9 cellular contexts compared by ENCODE assay signal in genomic region chr5:146878471-146879172, GRCh38. TPM values are rescaled to one million over a fixed set of nuclear protein-coding genes. Genes with fewer than 3 reads are reported as not detected.
DNase-seq lines count a peak whose midpoint lies in the region; ATAC-seq and TF ChIP-seq lines count a peak whose summit lies in the region.
"Had no signal": no experiment of that assay in that cellular context is flagged by ENCODE, and none has a peak within 500 bp of the region (broad histone marks: within the 10 kb centered on the region; RNA-seq: fewer than 3 reads in every experiment).

PPP2R2B (minus strand) TSS chr5:146878757.

- ATAC-seq in activated B cell treated with CpG ODN at 0.5 μM for 24 hours (ENCODE audit: low read depth) (no peak), left lobe of liver (peak; percentile 63), GM21723 (IDR thresholded peaks at IDR 0.05; ENCODE audit: unreplicated experiment) (no peak), GM19452 (IDR thresholded peaks at IDR 0.05; ENCODE audit: unreplicated experiment) (no peak)

- POLR2A ChIA-PET in activated B cell treated with CpG ODN at 0.5 μM for 24 hours (lab: Charles Lee) = no interaction called here

- CTCF ChIA-PET in activated B cell treated with CpG ODN at 0.5 μM for 24 hours (lab: Charles Lee) = no interaction called here

- H3K27ac Mint-ChIP-seq in activated B cell treated with CpG ODN at 0.5 μM for 24 hours = no peak within 1 kb of the TSS

- peaks cover 17% of the 10 kb centered on the region for H3K4me1 Mint-ChIP-seq in activated B cell treated with CpG ODN at 0.5 μM for 24 hours

- H3K36me3 Mint-ChIP-seq in activated B cell treated with CpG ODN at 0.5 μM for 24 hours (ENCODE audit: low read depth) = no peaks in the 10 kb centered on the region

- H3K4me3 Mint-ChIP-seq in activated B cell treated with CpG ODN at 0.5 μM for 24 hours = peak within 1 kb of the TSS; percentile 29

- TF ChIP-seq CTCF in activated B cell treated with CpG ODN at 0.5 μM for 24 hours (IDR thresholded peaks at IDR 0.05) = no peak
- TF ChIP-seq CTCF in choroid plexus epithelial cell (conservative IDR thresholded peaks at IDR 0.05; ENCODE audit: low read depth, low read length) = no peak

- DNase-seq in LHCN-M2 (ENCODE audit: low read depth) = peak; percentile 52
- no peak for DNase-seq in activated B cell treated with CpG ODN at 0.5 μM for 24 hours
- DNase-seq in choroid plexus epithelial cell (ENCODE audit: low read depth) = no peak
- no peak for DNase-seq in left lobe of liver (ENCODE audit: low spot score)
- peak; percentile 10 to 35 for DNase-seq in stimulated activated CD4-positive, alpha-beta T cell treated with anti-CD3 and anti-CD28 coated beads, Interleukin-2, amount 100 ng/mL, for 48 hours

- H3K4me3 ChIP-seq in GM08714 (ENCODE audit: low read length) = peak within 1 kb of the TSS; percentile 65
- H3K4me3 ChIP-seq in choroid plexus epithelial cell (ENCODE audit: low read depth, low read length) = peak within 1 kb of the TSS; percentile 45

- no peaks in the 10 kb centered on the region for H3K9me3 Mint-ChIP-seq in activated B cell treated with CpG ODN at 0.5 μM for 24 hours

- intact Hi-C loops in activated B cell treated with CpG ODN at 0.5 μM for 24 hours (cut with micrococcal nuclease) = no loop called here

- peaks cover 35% of the 10 kb centered on the region for H3K27me3 Mint-ChIP-seq in activated B cell treated with CpG ODN at 0.5 μM for 24 hours

RNA-seq across cellular contexts. Expression of gene PPP2R2B, which starts in this region (rescaled TPM):
- total RNA-seq in LHCN-M2 (2014; rRNA removed) (0.75 and 1.0 TPM in 2 replicates), activated B cell treated with CpG ODN at 0.5 μM for 24 hours (not detected in 2 replicates), left lobe of liver (0.03 TPM)
- polyA plus RNA-seq in LHCN-M2 (2012) = 1.7 TPM
- total RNA-seq: SK-MEL-5 had no signal

Comparison
In these comparisons a context has a peak if more than half of its experiments do, and no peak if none do; other contexts are left out.
1. Peak in ATAC-seq in left lobe of liver; RNA of the gene not detected or under 1 TPM.
2. DNase-seq: peak in LHCN-M2 (single experiment) and stimulated activated CD4-positive, alpha-beta T cell treated with anti-CD3 and anti-CD28 coated beads, Interleukin-2, amount 100 ng/mL, for 48 hours (2 of 2); none in activated B cell treated with CpG ODN at 0.5 μM for 24 hours (single experiment), choroid plexus epithelial cell (single experiment) and left lobe of liver (single experiment).